Comparison of ENCODE assay signal across 8 cellular contexts in the genomic region with DNA sequence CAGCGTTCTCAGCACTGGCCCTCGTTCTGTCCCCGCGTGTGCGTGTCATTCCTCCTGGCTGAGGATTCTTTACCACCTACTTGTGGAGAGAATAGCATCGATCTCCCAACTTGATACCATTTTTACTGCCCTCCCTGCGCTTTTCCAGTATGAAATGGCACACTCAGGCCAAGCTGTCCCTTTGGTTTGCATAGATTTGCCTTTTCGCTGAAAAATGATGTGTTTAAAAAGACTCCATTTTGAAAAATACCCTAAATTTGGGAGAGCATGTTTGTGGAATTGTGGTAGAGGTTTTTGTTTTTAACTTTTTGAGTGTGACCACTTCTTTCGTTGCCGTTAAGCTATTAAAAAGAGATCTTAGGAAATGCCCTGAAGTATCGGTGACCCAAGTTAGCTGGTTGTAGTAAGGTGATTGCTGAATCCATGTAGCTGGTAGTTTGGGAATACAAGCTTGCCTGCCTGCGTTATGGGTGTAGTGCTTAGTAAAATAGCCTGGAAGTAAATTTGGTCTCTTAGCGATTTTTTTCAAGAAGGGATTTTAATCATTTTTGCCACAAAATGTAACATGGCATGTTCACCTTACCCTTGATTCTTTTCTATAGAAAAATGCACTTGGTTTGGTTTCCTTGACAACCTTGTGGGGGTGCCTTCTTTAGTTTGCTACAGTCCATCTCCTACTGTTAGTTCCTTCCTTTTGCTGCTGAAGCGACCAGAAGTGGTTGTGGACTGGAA. TPM values are rescaled to one million over a fixed set of nuclear protein-coding genes. Genes with fewer than 3 reads are reported as not detected.
A peak's percentile ranks its signal among the peaks of the same experiment; 100 is the strongest.
DNase-seq lines count a peak whose midpoint lies in the region; ATAC-seq, FAIRE-seq and TF ChIP-seq lines count a peak whose summit lies in the region.

No MANE protein-coding gene starts in this region.

- H3K9me3 ChIP-seq in BLaER1 = no peaks in the 10 kb centered on the region
- no peaks in the 10 kb centered on the region for H3K9me3 ChIP-seq in pancreas

- no peaks in the 10 kb centered on the region for H3K27me3 ChIP-seq in BLaER1
- no peaks in the 10 kb centered on the region for H3K27me3 ChIP-seq in pancreas

- H3K4me1 ChIP-seq in BLaER1 (peaks cover 13% of the 10 kb centered on the region), pancreas (peaks cover 0 to 11% (median 0%) of the 10 kb centered on the region in 3 donors)

- ATAC-seq in GM21529 (IDR thresholded peaks at IDR 0.05; ENCODE audit: unreplicated experiment) = peak; percentile 16
- ATAC-seq in pancreas = no peak
- no peak for ATAC-seq in HG03135 (IDR thresholded peaks at IDR 0.05; ENCODE audit: unreplicated experiment)
- no peak for ATAC-seq in GM21367 (IDR thresholded peaks at IDR 0.05; ENCODE audit: unreplicated experiment)
- ATAC-seq in HG03439 (IDR thresholded peaks at IDR 0.05; ENCODE audit: unreplicated experiment) = no peak

- POLR2A ChIA-PET in RWPE1 (lab: Yijun Ruan, JAX; ENCODE audit: low non-redundant PET) = no interaction called here

- TF ChIP-seq CTCF in RWPE1 (conservative IDR thresholded peaks at IDR 0.05; ENCODE audit: low read depth) = no peak
- no peak for TF ChIP-seq CTCF in epithelial cell of esophagus (IDR thresholded peaks at IDR 0.05; ENCODE audit: insufficient read depth, low read depth, low read length, missing control alignments)
- no peak for TF ChIP-seq CTCF in pancreas (IDR thresholded peaks at IDR 0.05)

- no peak for FAIRE-seq in pancreas (lab: Jason Lieb, UNC)

- H3K9ac ChIP-seq in BLaER1 = peak overlapping the region; percentile 97

- H4K20me1 ChIP-seq in BLaER1 = no peaks in the 10 kb centered on the region

- WGBS in pancreas, 2 donors = 13 to 16% methylated on average over 14 of the region's 14 CpGs

- no peaks in the 10 kb centered on the region for H3K36me3 ChIP-seq in BLaER1
- H3K36me3 ChIP-seq in pancreas = no peaks in the 10 kb centered on the region

- H3K27ac ChIP-seq in BLaER1 (peak overlapping the region; percentile 93), RWPE1 (peak overlapping the region; percentile 77), pancreas (peak overlapping the region; percentile 79 to 92 (median 86))

- CTCF ChIA-PET in RWPE1 (lab: Yijun Ruan, JAX) = interaction anchor here (0.7 to 0.8 kb wide), 2 partner anchors 409 to 1917 kb away, joined by 3 read pairs; no protein-coding TSS in a partner anchor

- intact Hi-C loops in pancreas (cut with DNase I) = no loop called here

- H3K4me2 ChIP-seq in BLaER1 = peak overlapping the region; percentile 95

- H3K4me3 ChIP-seq in BLaER1 (peak overlapping the region; percentile 99), epithelial cell of esophagus (ENCODE audit: low read length) (peak overlapping the region; percentile 70), pancreas (peak overlapping the region; percentile 88 to 99 (median 96))

- DNase-seq in RWPE1 (ENCODE audit: low spot score) (no peak), epithelial cell of esophagus (ENCODE audit: low read depth) (peak; percentile 10), pancreas (no peak)

RNA-seq across cellular contexts. Expression of gene ACTR3B, which starts 1.0 kb away (rescaled TPM):
- 1 to 10 TPM; 4.0 to 7.1 (median 6.1) TPM for total RNA-seq in pancreas
- polyA plus RNA-seq in pancreas = 1 to 10 TPM; 5.1 to 7.9 TPM
